ENCODE assay signal across 8 cellular contexts in the genomic region with DNA sequence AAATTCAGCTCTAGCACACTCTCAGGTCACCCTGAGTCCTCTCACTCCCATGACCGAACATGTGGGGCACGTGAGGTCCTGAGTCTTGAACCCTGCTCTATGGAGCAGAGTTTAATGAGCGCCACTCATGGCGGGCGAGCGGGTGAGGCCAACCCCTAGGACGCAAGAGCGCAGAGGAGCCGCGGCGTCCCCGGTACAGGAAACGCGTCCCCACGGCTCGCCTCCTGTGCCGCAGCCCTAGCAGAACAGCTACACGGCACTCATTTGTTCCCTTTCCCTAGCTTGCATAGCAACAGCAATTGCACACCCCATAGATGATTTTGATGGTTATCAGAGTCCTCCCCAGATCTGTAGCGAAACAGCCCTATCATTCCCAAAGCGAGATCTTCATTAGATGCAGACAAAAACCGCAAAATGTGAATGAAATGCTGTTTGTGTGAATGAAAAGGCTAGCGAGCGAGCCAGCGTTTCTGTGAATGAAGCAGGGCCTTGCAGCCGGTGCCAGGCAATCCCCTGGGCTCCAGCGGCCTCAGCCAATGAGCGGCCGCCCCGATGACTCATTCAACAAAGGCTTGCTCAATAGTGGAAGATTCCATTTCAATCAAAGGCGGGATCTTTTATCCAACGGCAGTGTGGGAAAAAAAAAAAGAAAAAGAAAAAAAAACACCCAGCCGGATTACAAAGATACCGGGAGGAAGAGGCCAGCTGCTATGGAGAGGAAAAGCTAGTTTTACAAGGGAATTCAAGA. TPM values are rescaled to one million over a fixed set of nuclear protein-coding genes. Genes with fewer than 3 reads are reported as not detected.
DNase-seq lines count a peak whose midpoint lies in the region; ATAC-seq and TF ChIP-seq lines count a peak whose summit lies in the region.

No MANE protein-coding gene starts in this region.

- H3K9me3 ChIP-seq in breast epithelium = no peaks in the 10 kb centered on the region

- H3K4me1 ChIP-seq in breast epithelium = peaks cover 0 to 5% of the 10 kb centered on the region in 2 donors

- H3K27ac ChIP-seq in breast epithelium = peak overlapping the region; percentile 69 to 76

- intact Hi-C loops in breast epithelium (cut with DNase I; ENCODE audit: low total_unique reads) = no loop called here

- peak overlapping the region; percentile 30 to 61 (median 45) for H3K4me3 ChIP-seq in breast epithelium

- H3K36me3 ChIP-seq in breast epithelium = no peaks in the 10 kb centered on the region

- peak; percentile 50 for DNase-seq in GM10266 (ENCODE audit: extremely low spot score)
- DNase-seq in NCI-H1105 (lab: John Stamatoyannopoulos, UW) = peak; percentile 92
- peak; percentile 82 to 89 for DNase-seq in breast epithelium (ENCODE audit: low spot score in 2 of 2)
- DNase-seq in iPS DF 4.7 (ENCODE audit: extremely low read depth, low spot score) = peak; percentile 66
- DNase-seq in pulmonary artery endothelial cell (ENCODE audit: low read depth, low spot score) = peak; percentile 85

- no peak for TF ChIP-seq POLR2A in breast epithelium (IDR thresholded peaks at IDR 0.05)

- peak; percentile 85 for ATAC-seq in SK-N-SH treated with all-trans-retinoic acid at 6 μM for 48 hours
- ATAC-seq in GM18520 (IDR thresholded peaks at IDR 0.05; ENCODE audit: unreplicated experiment) = no peak
- no peak for ATAC-seq in HG03045 (IDR thresholded peaks at IDR 0.05; ENCODE audit: unreplicated experiment)

- no peak for TF ChIP-seq CTCF in GM10266 (IDR thresholded peaks at IDR 0.05; ENCODE audit: control insufficient read depth, insufficient read depth, low read depth, missing control alignments)
- TF ChIP-seq CTCF in breast epithelium (IDR thresholded peaks at IDR 0.05) = no peak

- H3K27me3 ChIP-seq in breast epithelium = peaks cover 7 to 16% of the 10 kb centered on the region in 2 donors

TF ChIP-seq in SK-N-SH treated with all-trans-retinoic acid at 6 μM for 48 hours, 23 proteins besides CTCF, POLR2A, EP300 and RAD21:
- no peak for TF ChIP-seq SNAI2 (CRISPR knock-in tag; IDR thresholded peaks at IDR 0.05)
- TF ChIP-seq ZNF565 (CRISPR knock-in tag; conservative IDR thresholded peaks at IDR 0.05; ENCODE audit: low read depth) = no peak
- no peak for TF ChIP-seq PPARA (CRISPR knock-in tag; IDR thresholded peaks at IDR 0.05; ENCODE audit: borderline replicate concordance)
- TF ChIP-seq CSDC2 (CRISPR knock-in tag; IDR thresholded peaks at IDR 0.05) = no peak
- TF ChIP-seq, protein P1, sequence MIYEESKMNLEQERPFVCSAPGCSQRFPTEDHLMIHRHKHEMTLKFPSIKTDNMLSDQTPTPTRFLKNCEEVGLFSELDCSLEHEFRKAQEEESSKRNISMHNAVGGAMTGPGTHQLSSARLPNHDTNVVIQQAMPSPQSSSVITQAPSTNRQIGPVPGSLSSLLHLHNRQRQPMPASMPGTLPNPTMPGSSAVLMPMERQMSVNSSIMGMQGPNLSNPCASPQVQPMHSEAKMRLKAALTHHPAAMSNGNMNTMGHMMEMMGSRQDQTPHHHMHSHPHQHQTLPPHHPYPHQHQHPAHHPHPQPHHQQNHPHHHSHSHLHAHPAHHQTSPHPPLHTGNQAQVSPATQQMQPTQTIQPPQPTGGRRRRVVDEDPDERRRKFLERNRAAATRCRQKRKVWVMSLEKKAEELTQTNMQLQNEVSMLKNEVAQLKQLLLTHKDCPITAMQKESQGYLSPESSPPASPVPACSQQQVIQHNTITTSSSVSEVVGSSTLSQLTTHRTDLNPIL (CRISPR knock-in tag; IDR thresholded peaks at IDR 0.05; ENCODE audit: low read depth) = 0 out of 2 replicates have a peak, but pooled peaks have one; percentile 40
- no peak for TF ChIP-seq ZFP30 (CRISPR knock-in tag; IDR thresholded peaks at IDR 0.05)
- TF ChIP-seq, protein P2, sequence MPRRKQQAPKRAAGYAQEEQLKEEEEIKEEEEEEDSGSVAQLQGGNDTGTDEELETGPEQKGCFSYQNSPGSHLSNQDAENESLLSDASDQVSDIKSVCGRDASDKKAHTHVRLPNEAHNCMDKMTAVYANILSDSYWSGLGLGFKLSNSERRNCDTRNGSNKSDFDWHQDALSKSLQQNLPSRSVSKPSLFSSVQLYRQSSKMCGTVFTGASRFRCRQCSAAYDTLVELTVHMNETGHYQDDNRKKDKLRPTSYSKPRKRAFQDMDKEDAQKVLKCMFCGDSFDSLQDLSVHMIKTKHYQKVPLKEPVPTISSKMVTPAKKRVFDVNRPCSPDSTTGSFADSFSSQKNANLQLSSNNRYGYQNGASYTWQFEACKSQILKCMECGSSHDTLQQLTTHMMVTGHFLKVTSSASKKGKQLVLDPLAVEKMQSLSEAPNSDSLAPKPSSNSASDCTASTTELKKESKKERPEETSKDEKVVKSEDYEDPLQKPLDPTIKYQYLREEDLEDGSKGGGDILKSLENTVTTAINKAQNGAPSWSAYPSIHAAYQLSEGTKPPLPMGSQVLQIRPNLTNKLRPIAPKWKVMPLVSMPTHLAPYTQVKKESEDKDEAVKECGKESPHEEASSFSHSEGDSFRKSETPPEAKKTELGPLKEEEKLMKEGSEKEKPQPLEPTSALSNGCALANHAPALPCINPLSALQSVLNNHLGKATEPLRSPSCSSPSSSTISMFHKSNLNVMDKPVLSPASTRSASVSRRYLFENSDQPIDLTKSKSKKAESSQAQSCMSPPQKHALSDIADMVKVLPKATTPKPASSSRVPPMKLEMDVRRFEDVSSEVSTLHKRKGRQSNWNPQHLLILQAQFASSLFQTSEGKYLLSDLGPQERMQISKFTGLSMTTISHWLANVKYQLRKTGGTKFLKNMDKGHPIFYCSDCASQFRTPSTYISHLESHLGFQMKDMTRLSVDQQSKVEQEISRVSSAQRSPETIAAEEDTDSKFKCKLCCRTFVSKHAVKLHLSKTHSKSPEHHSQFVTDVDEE (CRISPR knock-in tag; IDR thresholded peaks at IDR 0.05) = peak; percentile 49; the same call in 1 of the 2 replicates
- TF ChIP-seq, protein P3, sequence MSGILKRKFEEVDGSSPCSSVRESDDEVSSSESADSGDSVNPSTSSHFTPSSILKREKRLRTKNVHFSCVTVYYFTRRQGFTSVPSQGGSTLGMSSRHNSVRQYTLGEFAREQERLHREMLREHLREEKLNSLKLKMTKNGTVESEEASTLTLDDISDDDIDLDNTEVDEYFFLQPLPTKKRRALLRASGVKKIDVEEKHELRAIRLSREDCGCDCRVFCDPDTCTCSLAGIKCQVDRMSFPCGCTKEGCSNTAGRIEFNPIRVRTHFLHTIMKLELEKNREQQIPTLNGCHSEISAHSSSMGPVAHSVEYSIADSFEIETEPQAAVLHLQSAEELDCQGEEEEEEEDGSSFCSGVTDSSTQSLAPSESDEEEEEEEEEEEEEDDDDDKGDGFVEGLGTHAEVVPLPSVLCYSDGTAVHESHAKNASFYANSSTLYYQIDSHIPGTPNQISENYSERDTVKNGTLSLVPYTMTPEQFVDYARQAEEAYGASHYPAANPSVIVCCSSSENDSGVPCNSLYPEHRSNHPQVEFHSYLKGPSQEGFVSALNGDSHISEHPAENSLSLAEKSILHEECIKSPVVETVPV (CRISPR knock-in tag; IDR thresholded peaks at IDR 0.05) = no peak
- TF ChIP-seq ESRRG (CRISPR knock-in tag; IDR thresholded peaks at IDR 0.05) = no peak
- TF ChIP-seq TCF4 (CRISPR knock-in tag; IDR thresholded peaks at IDR 0.05; ENCODE audit: borderline replicate concordance) = no peak
- no peak for TF ChIP-seq GLIS3 (CRISPR knock-in tag; IDR thresholded peaks at IDR 0.05)

RNA-seq across cellular contexts. Expression of a gene that starts 1.5 kb away (rescaled TPM):
- total RNA-seq in breast epithelium (1 to 10 TPM; 1.0 to 6.7 (median 2.3) TPM), pulmonary artery endothelial cell (6.3 and 10.8 TPM in 2 replicates)
